8 cellular contexts compared by ENCODE assay signal in the genomic region with DNA sequence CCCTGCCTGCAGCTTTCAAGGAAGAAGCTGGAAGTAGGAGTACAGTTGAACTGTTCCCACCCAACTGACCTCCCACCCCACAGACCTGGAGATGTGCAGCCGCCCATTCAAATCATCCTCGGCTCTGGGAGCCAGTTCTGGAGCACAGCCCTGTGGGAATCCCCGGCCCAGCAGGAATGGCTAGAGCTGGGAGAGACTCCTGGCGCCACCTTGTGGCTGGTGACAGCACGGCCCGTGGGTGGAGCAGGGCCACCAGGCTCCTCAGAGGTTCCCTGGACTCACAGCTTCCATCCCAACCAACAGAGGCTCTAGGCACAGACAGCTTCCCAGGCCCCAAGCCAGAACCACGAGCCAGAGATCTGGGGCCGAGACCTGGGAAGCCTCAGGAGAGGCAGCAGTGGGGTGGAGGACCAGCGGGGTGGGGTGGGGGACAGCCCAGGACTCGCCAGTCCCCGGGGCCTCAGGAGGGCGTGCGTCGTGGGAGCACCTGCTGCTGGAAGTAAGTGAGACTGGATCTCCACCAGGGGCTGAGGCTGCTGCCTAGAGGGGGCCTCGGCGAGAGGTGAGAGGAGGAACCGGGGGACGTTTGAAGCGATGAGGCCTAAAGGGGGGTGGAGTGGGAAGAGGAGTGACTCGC. TPM values are rescaled to one million over a fixed set of nuclear protein-coding genes. Genes with fewer than 3 reads are reported as not detected.
A peak's percentile ranks its signal among the peaks of the same experiment; 100 is the strongest.
DNase-seq lines count a peak whose midpoint lies in the region; ATAC-seq and TF ChIP-seq lines count a peak whose summit lies in the region.

No MANE protein-coding gene starts in this region.

- H3K4me3 Mint-ChIP-seq in immature natural killer cell: no peak overlapping the region

- H3K27ac ChIP-seq in VCaP (peak overlapping the region; percentile 38; the same call in 1 of the 2 replicates), spleen (peak overlapping the region in 2 of 8 donors; percentile 1 to 10)

- in situ Hi-C loops in T47D (cut with HindIII; ENCODE audit: low pct_unique_long_range_greater_than_20kb, low sequenced_read_pairs): no loop called here

- no peaks in the 10 kb centered on the region for H3K9me3 ChIP-seq in spleen

- H3K27ac Mint-ChIP-seq in immature natural killer cell: peak overlapping the region in 1 of 6 donors; percentile 74

- DNase-seq in NCI-H2081 (lab: John Stamatoyannopoulos, UW) (peak; percentile 63 to 79), NCI-H2081 treated with DMSO at 0.1 percent for 48 hours (lab: John Stamatoyannopoulos, UW) (no peak), NCI-H146 treated with DMSO at 0.1 percent for 48 hours (lab: John Stamatoyannopoulos, UW; ENCODE audit: unreplicated experiment) (peak; percentile 3), T47D (ENCODE audit: low read depth in 1 of 2, low spot score in 1 of 2) (peak; percentile 89 to 99), immature natural killer cell (peak; percentile 43 to 52 (median 51)), spleen (peak; percentile 93)

- 56 to 65% (median 63%) methylated on average over 20 of the region's 20 CpGs for WGBS in spleen, 5 donors

- ATAC-seq in GM21423 (IDR thresholded peaks at IDR 0.05; ENCODE audit: unreplicated experiment): no peak

- peaks cover 0 to 9% (median 3%) of the 10 kb centered on the region in 6 donors for H3K4me1 ChIP-seq in spleen

- TF ChIP-seq POLR2A in spleen (IDR thresholded peaks at IDR 0.05): no peak

- intact Hi-C loops in spleen (cut with DNase I; ENCODE audit: low total_unique reads): loop anchor here (10.0 kb wide), 1 partner anchor 109 kb away; no protein-coding TSS in a partner anchor

- H3K36me3 ChIP-seq in spleen: peaks cover 7 to 87% (median 63%) of the 10 kb centered on the region in 6 donors

- peaks cover 0 to 10% of the 10 kb centered on the region in 2 donors for H3K4me1 Mint-ChIP-seq in immature natural killer cell

- H3K36me3 Mint-ChIP-seq in immature natural killer cell: peaks cover 0 to 13% (median 0%) of the 10 kb centered on the region in 3 donors

- no peaks in the 10 kb centered on the region for H3K9me3 Mint-ChIP-seq in immature natural killer cell

- H3K27me3 ChIP-seq in spleen (replicated peaks in 1 of 7): no peaks in the 10 kb centered on the region

- H3K27me3 Mint-ChIP-seq in immature natural killer cell (ENCODE audit: low read depth in 3 of 3): peaks cover 0 to 5% (median 2%) of the 10 kb centered on the region in 3 donors

- no peak overlapping the region for H3K4me3 ChIP-seq in spleen

- TF ChIP-seq CTCF in VCaP (conservative IDR thresholded peaks at IDR 0.05) (peak; percentile 99), spleen (IDR thresholded peaks at IDR 0.05 in 8 of 11, conservative IDR thresholded peaks at IDR 0.05 in 3 of 11) (peak; percentile 58 to 96 (median 90))

RNA-seq across cellular contexts. Expression of gene RNF34, which starts 43.4 kb away (rescaled TPM):
- polyA plus RNA-seq in immature natural killer cell (10 to 100 TPM; 31.8 to 73.9 (median 57.9) TPM), spleen (10 to 100 TPM; 20.8 to 31.6 (median 23.3) TPM)
- 10 to 100 TPM; 47.3 to 62.6 (median 57.5) TPM for total RNA-seq in spleen
